In the genomic region with DNA sequence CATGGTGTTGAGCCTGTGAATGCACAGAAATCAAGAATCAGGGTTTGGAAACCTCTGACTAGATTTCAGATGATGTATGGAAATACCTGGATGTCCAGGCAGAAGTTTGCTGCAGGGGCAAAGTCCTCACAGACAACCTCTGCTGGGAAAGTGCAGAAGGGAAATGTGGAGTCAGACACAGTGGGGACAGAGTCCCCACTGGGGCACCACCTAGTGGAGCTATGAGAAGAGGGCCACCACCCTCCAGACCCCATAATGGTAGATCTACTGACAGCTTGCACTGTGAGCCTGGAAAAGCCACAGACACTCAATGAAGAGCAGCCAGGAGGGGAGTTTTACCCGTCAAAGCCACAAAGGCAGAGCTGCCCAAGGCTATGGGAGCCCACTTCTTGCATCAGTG, we compare ENCODE assay signal across 15 cellular contexts.
"Had no signal": no experiment of that assay in that cellular context is flagged by ENCODE, and none has a peak within 500 bp of the region (broad histone marks: within the 10 kb centered on the region; RNA-seq: fewer than 3 reads in every experiment).

No MANE protein-coding gene starts in this region.

- H3K4me1 ChIP-seq: breast epithelium, gastrocnemius medialis, heart left ventricle, spleen, upper lobe of right lung had no signal

- H3K27me3 ChIP-seq: breast epithelium, gastrocnemius medialis, heart left ventricle, spleen, upper lobe of right lung had no signal

- DNase-seq: activated CD4-positive, CD25-positive, alpha-beta regulatory T cell treated with anti-CD3 and anti-CD28 coated beads, Interleukin-2, amount 50 U/mL, for 72 hours; activated naive CD4-positive, alpha-beta T cell treated with anti-CD3 and anti-CD28 coated beads for 36 hours; activated naive CD8-positive, alpha-beta T cell treated with anti-CD3 and anti-CD28 coated beads, Interleukin-2, amount 50 U/mL, for 24 hours; aorta; gastrocnemius medialis; heart left ventricle; left colon; psoas muscle; spleen; stimulated activated naive CD8-positive, alpha-beta T cell treated with anti-CD3 and anti-CD28 coated beads, Interleukin-15, amount 100 ng/mL, for 72 hours; upper lobe of right lung had no signal

- H3K4me3 ChIP-seq: breast epithelium, gastrocnemius medialis, heart left ventricle, psoas muscle, spleen, upper lobe of right lung had no signal

- ATAC-seq: activated naive CD8-positive, alpha-beta T cell treated with anti-CD3 and anti-CD28 coated beads, Interleukin-2, amount 50 U/mL, for 24 hours; activated T-helper 17 cell treated with anti-CD3 and anti-CD28 coated beads, Interleukin-2, amount 50 U/mL, for 72 hours; gastrocnemius medialis; heart left ventricle; left colon; psoas muscle; sciatic nerve; stimulated activated naive CD8-positive, alpha-beta T cell treated with anti-CD3 and anti-CD28 coated beads, Interleukin-15, amount 100 ng/mL, for 72 hours; upper lobe of right lung had no signal

- H3K9me3 ChIP-seq: breast epithelium, gastrocnemius medialis, heart left ventricle, psoas muscle, spleen, upper lobe of right lung had no signal

- H3K36me3 ChIP-seq: breast epithelium, gastrocnemius medialis, heart left ventricle, spleen, upper lobe of right lung had no signal

- H3K27ac ChIP-seq: breast epithelium, epithelial cell of prostate, gastrocnemius medialis, heart left ventricle, psoas muscle, spleen, upper lobe of right lung had no signal
